12 cellular contexts compared by ENCODE assay signal in the genomic region with DNA sequence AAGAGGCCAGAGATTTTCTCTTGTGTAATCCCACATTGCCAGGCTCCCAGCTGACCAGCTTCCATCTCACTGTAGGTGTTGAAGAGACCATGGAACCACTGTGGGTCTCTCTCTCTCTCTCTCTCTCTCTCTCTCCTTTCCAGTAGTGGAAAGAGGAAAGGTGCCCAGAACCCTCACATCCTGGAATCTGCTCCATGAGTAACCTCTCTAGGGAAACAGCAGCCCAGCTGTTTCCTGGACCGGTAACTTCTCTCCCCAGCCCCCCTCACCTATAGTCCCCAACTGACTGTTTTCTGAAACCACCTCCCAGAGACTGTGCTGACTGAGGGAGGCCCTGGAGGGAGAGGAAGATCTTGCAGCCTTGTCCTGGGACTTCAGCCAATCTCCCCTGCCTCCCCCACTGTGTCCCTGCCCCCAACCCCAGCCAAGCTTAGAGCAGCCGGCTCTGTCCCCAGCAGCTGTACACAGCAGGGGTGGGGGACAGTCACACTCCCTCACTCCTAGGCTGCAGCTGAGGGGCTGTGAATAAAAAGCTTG. TPM values are rescaled to one million over a fixed set of nuclear protein-coding genes. Genes with fewer than 3 reads are reported as not detected.
DNase-seq lines count a peak whose midpoint lies in the region; ATAC-seq and TF ChIP-seq lines count a peak whose summit lies in the region.
"Had no signal": no experiment of that assay in that cellular context is flagged by ENCODE, and none has a peak within 500 bp of the region (broad histone marks: within the 10 kb centered on the region; RNA-seq: fewer than 3 reads in every experiment).

No MANE protein-coding gene starts in this region.

- H3K4me1 ChIP-seq in gastroesophageal sphincter (peaks cover 0 to 12% (median 0%) of the 10 kb centered on the region in 3 donors), tibial artery (peaks cover 0 to 3% (median 0%) of the 10 kb centered on the region in 4 donors)

- intact Hi-C loops in tibial artery (cut with DNase I; ENCODE audit: low total_unique reads), result no loop called here

- H3K27ac ChIP-seq in gastroesophageal sphincter (no peak overlapping the region), tibial artery (no peak overlapping the region)
- H3K27ac ChIP-seq: HL-60 had no signal

- peaks cover 18% of the 10 kb centered on the region for H3K36me3 Mint-ChIP-seq in neural crest cell (ENCODE audit: low read depth)

- TF ChIP-seq CTCF in gastroesophageal sphincter (IDR thresholded peaks at IDR 0.05) (no peak), neural crest cell (conservative IDR thresholded peaks at IDR 0.05) (no peak), tibial artery (IDR thresholded peaks at IDR 0.05) (no peak)

- H3K27me3 ChIP-seq in gastroesophageal sphincter (no peaks in the 10 kb centered on the region), tibial artery (no peaks in the 10 kb centered on the region)

- peak; percentile 57 for ATAC-seq in gastroesophageal sphincter
- ATAC-seq in GM21529 (IDR thresholded peaks at IDR 0.05; ENCODE audit: unreplicated experiment), result no peak
- ATAC-seq: CD8-positive, alpha-beta T cell had no signal

- no peak overlapping the region for H3K4me3 ChIP-seq in gastroesophageal sphincter
- no peak overlapping the region for H3K4me3 ChIP-seq in tibial artery

- TF ChIP-seq EP300 in gastroesophageal sphincter (IDR thresholded peaks at IDR 0.05), result no peak

- peaks cover 38% of the 10 kb centered on the region for H3K4me1 Mint-ChIP-seq in neural crest cell

- H3K9me3 Mint-ChIP-seq in neural crest cell, result no peaks in the 10 kb centered on the region
- H3K9me3 Mint-ChIP-seq: CD8-positive, alpha-beta T cell had no signal

- H3K27me3 Mint-ChIP-seq in neural crest cell (ENCODE audit: low read depth), result no peaks in the 10 kb centered on the region

- TF ChIP-seq POLR2A in gastroesophageal sphincter (IDR thresholded peaks at IDR 0.05), result no peak

- no peak overlapping the region for H3K27ac Mint-ChIP-seq in neural crest cell (ENCODE audit: unreplicated experiment)
- H3K27ac Mint-ChIP-seq: CD8-positive, alpha-beta T cell had no signal

- H3K36me3 ChIP-seq in gastroesophageal sphincter (peaks cover 0 to 24% of the 10 kb centered on the region in 2 donors), tibial artery (peaks cover 0 to 17% (median 0%) of the 10 kb centered on the region in 3 donors)

- 20% methylated on average over 1 of the region's 2 CpGs; no CpG with 5 or more reads in 1 of the 2 donors for WGBS in gastroesophageal sphincter (ENCODE audit: low coverage in 1 of 2), 2 donors

- H3K4me3 Mint-ChIP-seq in neural crest cell, result peak overlapping the region; percentile 16
- H3K4me3 Mint-ChIP-seq: CD8-positive, alpha-beta T cell had no signal

- peak; percentile 21 for DNase-seq in ELF-1 (ENCODE audit: low read depth, low spot score)
- DNase-seq in neural crest cell (ENCODE audit: low read depth, low spot score), result no peak
- no peak for DNase-seq in T1000 (lab: John Stamatoyannopoulos, UW)
- DNase-seq in tibial artery, result no peak
- DNase-seq in NAMALWA (ENCODE audit: low spot score), result no peak
- DNase-seq: activated naive CD4-positive, alpha-beta T cell treated with anti-CD3 and anti-CD28 coated beads, Interleukin-2, amount 50 U/mL, for 16 hours; CD8-positive, alpha-beta T cell; NCI-H2107 had no signal

- no peaks in the 10 kb centered on the region for H3K9me3 ChIP-seq in gastroesophageal sphincter
- H3K9me3 ChIP-seq in tibial artery, result no peaks in the 10 kb centered on the region

TF ChIP-seq in PFSK-1, 5 proteins besides CTCF, POLR2A, EP300 and RAD21:
- TF ChIP-seq POLR2AphosphoS5 (IDR thresholded peaks at IDR 0.05; ENCODE audit: low read depth, low read length) (no peak), FOXP2 (optimal IDR thresholded peaks at IDR 0.05; ENCODE audit: borderline replicate concordance, extremely low read depth, extremely low read length, insufficient read depth) (peak; percentile 24)

RNA-seq across cellular contexts. Expression of gene SLC45A3, which starts 20.6 kb away (rescaled TPM):
- 5.4 TPM for polyA plus RNA-seq in PFSK-1 (2012; ENCODE audit: insufficient read length, low read depth)
- total RNA-seq in gastroesophageal sphincter (1 to 10 TPM in 3 of 4 donors, under 1 TPM in 1; 0.84 to 1.3 (median 1.1) TPM), neural crest cell (13.1 and 14.0 TPM in 2 replicates)

RNA-seq across cellular contexts. Expression of gene NUCKS1, which starts 49.0 kb away (rescaled TPM):
- 76.6 TPM for polyA plus RNA-seq in PFSK-1 (2012; ENCODE audit: insufficient read length, low read depth)
- total RNA-seq in gastroesophageal sphincter, result 100 to 1,000 TPM; 130 to 180 (median 138) TPM
- total RNA-seq in neural crest cell, result 440 and 491 TPM in 2 replicates
